In the genomic region with DNA sequence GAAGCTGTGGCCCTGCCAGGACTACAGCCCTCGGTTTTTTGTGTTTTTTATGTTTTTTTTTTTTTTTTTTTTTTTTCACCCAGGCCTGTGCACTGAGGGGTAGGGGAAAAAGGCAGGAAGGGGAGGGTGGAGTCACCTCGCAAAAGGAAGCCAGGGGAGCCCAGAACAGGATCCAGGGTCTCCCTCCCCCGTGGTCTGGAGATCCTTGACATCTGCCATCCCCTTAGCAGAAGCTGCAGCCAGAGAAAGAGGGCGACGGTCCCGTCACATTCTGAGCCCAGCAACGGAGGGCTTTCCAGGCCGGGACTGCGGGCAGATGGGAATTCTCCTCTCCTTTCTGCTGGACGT, we compare ENCODE assay signal across 8 cellular contexts. TPM values are rescaled to one million over a fixed set of nuclear protein-coding genes. Genes with fewer than 3 reads are reported as not detected.
DNase-seq lines count a peak whose midpoint lies in the region; ATAC-seq and TF ChIP-seq lines count a peak whose summit lies in the region.

No MANE protein-coding gene starts in this region.

- H3K4me1 ChIP-seq in body of pancreas, result peaks cover 12% of the 10 kb centered on the region
- peaks cover 3 to 5% (median 4%) of the 10 kb centered on the region in 4 donors for H3K4me1 ChIP-seq in liver (ENCODE audit: control insufficient read depth in 4 of 4, insufficient read depth in 4 of 4, low read length in 3 of 4)
- H3K4me1 ChIP-seq in thyroid gland, result peaks cover 4 to 13% of the 10 kb centered on the region in 2 donors

- peaks cover 13% of the 10 kb centered on the region for H3K4me1 Mint-ChIP-seq in activated CD4-positive, alpha-beta T cell treated with anti-CD3 and anti-CD28 coated beads, Interleukin-2, amount 10 ng/mL, durations not matched to agents 24 days and 14 days

- H3K36me3 ChIP-seq in body of pancreas (replicated peaks in 1 of 2; ENCODE audit: insufficient read depth in 1 of 2, low read depth in 2 of 2), result no peaks in the 10 kb centered on the region
- no peaks in the 10 kb centered on the region for H3K36me3 ChIP-seq in liver (ENCODE audit: control insufficient read depth in 4 of 4, insufficient read depth in 3 of 4, low read depth in 1 of 4, low read length in 3 of 4)
- no peaks in the 10 kb centered on the region for H3K36me3 ChIP-seq in thyroid gland

- H3K9ac ChIP-seq in liver (ENCODE audit: low read depth in 1 of 2, low read length in 2 of 2), result peak overlapping the region in 1 of 2 donors; percentile 41

- peak overlapping the region; percentile 75 for H3K27ac Mint-ChIP-seq in activated CD4-positive, alpha-beta T cell treated with anti-CD3 and anti-CD28 coated beads, Interleukin-2, amount 10 ng/mL, durations not matched to agents 24 days and 14 days

- no peaks in the 10 kb centered on the region for H3K36me3 Mint-ChIP-seq in activated CD4-positive, alpha-beta T cell treated with anti-CD3 and anti-CD28 coated beads, Interleukin-2, amount 10 ng/mL, durations not matched to agents 24 days and 14 days (ENCODE audit: low read depth)

- TF ChIP-seq POLR2A in body of pancreas (IDR thresholded peaks at IDR 0.05), result no peak
- no peak for TF ChIP-seq POLR2A in thyroid gland (IDR thresholded peaks at IDR 0.05)

- peak; percentile 12 for ATAC-seq in body of pancreas

- intact Hi-C loops in activated CD4-positive, alpha-beta T cell treated with anti-CD3 and anti-CD28 coated beads, Interleukin-2, amount 10 ng/mL, durations not matched to agents 24 days and 14 days (cut with micrococcal nuclease), result loop anchor here (2.0 kb wide), 1 partner anchor 29 kb away; the partner anchor contains the start of gene PHOSPHO1
- intact Hi-C loops in body of pancreas (cut with DNase I) (no loop called here), thyroid gland (cut with DNase I) (no loop called here)

- H3K4me3 Mint-ChIP-seq in activated CD4-positive, alpha-beta T cell treated with anti-CD3 and anti-CD28 coated beads, Interleukin-2, amount 10 ng/mL, durations not matched to agents 24 days and 14 days, result peak overlapping the region; percentile 84

- H3K9me3 Mint-ChIP-seq in activated CD4-positive, alpha-beta T cell treated with anti-CD3 and anti-CD28 coated beads, Interleukin-2, amount 10 ng/mL, durations not matched to agents 24 days and 14 days, result no peaks in the 10 kb centered on the region

- H3K27me3 ChIP-seq in body of pancreas (no peaks in the 10 kb centered on the region), liver (ENCODE audit: control insufficient read depth in 4 of 4, insufficient read depth in 4 of 4, low read length in 3 of 4) (peaks cover 0 to 4% (median 0%) of the 10 kb centered on the region in 4 donors), thyroid gland (no peaks in the 10 kb centered on the region)

- H3K4me3 ChIP-seq in body of pancreas, result no peak overlapping the region
- H3K4me3 ChIP-seq in liver (ENCODE audit: low read depth in 1 of 3, low read length in 3 of 3), result peak overlapping the region in 1 of 3 donors; percentile 68
- H3K4me3 ChIP-seq in thyroid gland (replicated peaks in 1 of 3), result peak overlapping the region; percentile 2 to 59 (median 50)

- peaks cover 18% of the 10 kb centered on the region for H3K27me3 Mint-ChIP-seq in activated CD4-positive, alpha-beta T cell treated with anti-CD3 and anti-CD28 coated beads, Interleukin-2, amount 10 ng/mL, durations not matched to agents 24 days and 14 days

- H3K9me3 ChIP-seq in body of pancreas, result no peaks in the 10 kb centered on the region
- H3K9me3 ChIP-seq in liver (ENCODE audit: control insufficient read depth in 4 of 4, low read length in 3 of 4), result no peaks in the 10 kb centered on the region
- H3K9me3 ChIP-seq in thyroid gland, result no peaks in the 10 kb centered on the region

- no peak for DNase-seq in activated CD4-positive, alpha-beta T cell treated with anti-CD3 and anti-CD28 coated beads, Interleukin-2, amount 10 ng/mL, durations not matched to agents 24 days and 14 days
- no peak for DNase-seq in activated CD4-positive, alpha-beta T cell treated with anti-CD3 and anti-CD28 coated beads for 48 hours
- DNase-seq in body of pancreas (peak in 1 of 4 donors; percentile 12), thyroid gland (no peak), NCI-H128 (lab: John Stamatoyannopoulos, UW; ENCODE audit: unreplicated experiment) (no peak), germinal center (ENCODE audit: low spot score) (no peak), T1000 (lab: John Stamatoyannopoulos, UW) (no peak)

- H3K27ac ChIP-seq in body of pancreas, result peak overlapping the region in 2 of 4 donors; percentile 45 to 53
- H3K27ac ChIP-seq in liver (ENCODE audit: low read depth in 1 of 2, low read length in 2 of 2), result peak overlapping the region; percentile 14 to 54
- H3K27ac ChIP-seq in thyroid gland, result peak overlapping the region; percentile 79 to 86 (median 86)

- WGBS in body of pancreas, 2 donors, result 37 to 39% methylated on average over 10 of the region's 10 CpGs
- 37% methylated on average over 10 of the region's 10 CpGs for WGBS in liver
- 25 to 37% methylated on average over 10 of the region's 10 CpGs for WGBS in thyroid gland, 2 donors

- no peak for TF ChIP-seq CTCF in body of pancreas (IDR thresholded peaks at IDR 0.05)
- no peak for TF ChIP-seq CTCF in liver (IDR thresholded peaks at IDR 0.05; ENCODE audit: low read depth, low read length, missing input control)
- no peak for TF ChIP-seq CTCF in thyroid gland (IDR thresholded peaks at IDR 0.05)

- TF ChIP-seq RAD21 in liver (IDR thresholded peaks at IDR 0.05), result no peak

TF ChIP-seq in liver, 16 proteins besides CTCF, POLR2A, EP300 and RAD21:
- TF ChIP-seq TAF1 (conservative IDR thresholded peaks at IDR 0.05) (no peak), RXRA (IDR thresholded peaks at IDR 0.05) (no peak)

RNA-seq across cellular contexts. Expression of gene PHOSPHO1, which starts 29.1 kb away (rescaled TPM):
- total RNA-seq in activated CD4-positive, alpha-beta T cell treated with anti-CD3 and anti-CD28 coated beads, Interleukin-2, amount 10 ng/mL, durations not matched to agents 24 days and 14 days, result 0.09 TPM in 1 of 2 replicates, not detected in the other
- total RNA-seq in body of pancreas, result 10 to 100 TPM in 1 of 2 donors, not detected in 1; 13.5 TPM
- 10 to 100 TPM in 1 of 2 donors, under 1 TPM in 1; 0.42 to 99.4 TPM for total RNA-seq in liver
- under 1 TPM; 0.22 to 0.38 TPM for polyA plus RNA-seq in liver
- total RNA-seq in thyroid gland, result 1 to 10 TPM in 1 of 4 donors, not detected in 3; 1.7 TPM

RNA-seq across cellular contexts. Expression of gene ABI3, which starts 49.1 kb away (rescaled TPM):
- 27.8 and 28.4 TPM in 2 replicates for total RNA-seq in activated CD4-positive, alpha-beta T cell treated with anti-CD3 and anti-CD28 coated beads, Interleukin-2, amount 10 ng/mL, durations not matched to agents 24 days and 14 days
- total RNA-seq in body of pancreas, result 1 to 10 TPM; 4.9 to 6.3 TPM
- 1 to 10 TPM; 4.9 to 8.8 TPM for total RNA-seq in liver
- polyA plus RNA-seq in liver, result 1 to 10 TPM; 4.7 to 6.0 TPM
- total RNA-seq in thyroid gland, result 10 to 100 TPM in 1 of 4 donors, 1 to 10 TPM in 3; 4.2 to 10.3 (median 6.2) TPM

RNA-seq across cellular contexts. Expression of gene GNGT2, which starts 49.3 kb away (rescaled TPM):
- total RNA-seq in activated CD4-positive, alpha-beta T cell treated with anti-CD3 and anti-CD28 coated beads, Interleukin-2, amount 10 ng/mL, durations not matched to agents 24 days and 14 days, result 18.2 and 19.5 TPM in 2 replicates
- 10 to 100 TPM in 1 of 2 donors, not detected in 1; 16.8 TPM for total RNA-seq in body of pancreas
- 1 to 10 TPM in 1 of 2 donors, under 1 TPM in 1; 0.23 to 1.1 TPM for total RNA-seq in liver
- polyA plus RNA-seq in liver, result 1 to 10 TPM; 1.2 to 2.2 TPM
- 1 to 10 TPM; 1.5 to 4.2 (median 2.7) TPM for total RNA-seq in thyroid gland

Comparison
In these comparisons a context has a peak if more than half of its experiments do, and no peak if none do; other contexts are left out.
1. H3K4me3 ChIP-seq: peak in thyroid gland (3 of 3); none in body of pancreas (0 of 2).